21 cellular contexts compared by ENCODE assay signal in the genomic region with DNA sequence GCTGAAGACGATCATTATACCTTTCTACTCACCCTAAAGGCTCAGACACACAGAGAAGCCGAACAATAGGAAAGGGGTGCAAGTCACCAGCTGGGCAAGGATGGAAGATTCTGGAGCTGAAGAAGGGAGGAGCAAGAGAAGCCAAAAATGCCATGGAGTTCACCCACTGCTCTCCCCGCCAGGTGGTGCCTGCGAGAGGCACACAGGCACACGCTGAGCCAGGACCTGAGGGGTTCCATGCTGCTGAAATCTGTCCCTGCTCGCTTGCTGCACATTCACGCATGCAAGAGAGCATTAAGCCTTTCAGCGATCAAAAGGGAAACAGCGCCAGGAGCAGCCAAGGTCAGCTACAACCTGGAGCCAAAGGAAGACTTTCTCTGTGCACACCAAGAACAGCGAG.
DNase-seq lines count a peak whose midpoint lies in the region; ATAC-seq, FAIRE-seq and TF ChIP-seq lines count a peak whose summit lies in the region.
"Had no signal": no experiment of that assay in that cellular context is flagged by ENCODE, and none has a peak within 500 bp of the region (broad histone marks: within the 10 kb centered on the region; RNA-seq: fewer than 3 reads in every experiment).

No MANE protein-coding gene starts in this region.

- H2AK5ac ChIP-seq in H9 (ENCODE audit: insufficient read length, low read length): no peak overlapping the region
- H2AK5ac ChIP-seq in H1 (ENCODE audit: low read depth, low read length): no peak overlapping the region
- H2AK5ac ChIP-seq in mesendoderm (ENCODE audit: low read length): no peak overlapping the region

- H2BK120ac ChIP-seq in H9 (ENCODE audit: low read depth, low read length, poor library complexity, severe bottlenecking) (no peak overlapping the region), H1 (replicated peaks; ENCODE audit: low read depth, low read length) (no peak overlapping the region), mesendoderm (ENCODE audit: low read depth, low read length) (no peak overlapping the region)

- H3K79me2 ChIP-seq in H9 (ENCODE audit: insufficient read depth, low read length) (no peaks in the 10 kb centered on the region), H1 (ENCODE audit: control insufficient read depth in 1 of 2, insufficient read depth in 2 of 2, low read length in 2 of 2) (no peaks in the 10 kb centered on the region), mesendoderm (ENCODE audit: control insufficient read depth, insufficient read depth, low read length) (no peaks in the 10 kb centered on the region)

- H3K56ac ChIP-seq in H9 (ENCODE audit: insufficient read length, low read depth, low read length) (no peak overlapping the region), H1 (replicated peaks; ENCODE audit: insufficient read length, low read depth, low read length) (no peak overlapping the region), mesendoderm (ENCODE audit: low read length) (no peak overlapping the region)

- H3K4me3 ChIP-seq in H1 (ENCODE audit: extremely low read depth in 1 of 4, insufficient read depth in 2 of 4, low read depth in 3 of 4, low read length in 4 of 4): no peak overlapping the region
- no peak overlapping the region for H3K4me3 ChIP-seq in mesendoderm (ENCODE audit: low read length)
- H3K4me3 ChIP-seq: PC-9, SK-N-MC had no signal

- H3K27me3 Mint-ChIP-seq in H9 (ENCODE audit: low read depth): peaks cover 5% of the 10 kb centered on the region

- H3K14ac ChIP-seq in H9 (ENCODE audit: insufficient read depth, low read length) (no peak overlapping the region), H1 (ENCODE audit: insufficient read length) (no peak overlapping the region)

- no peak overlapping the region for H3K9ac ChIP-seq in H9 (ENCODE audit: extremely low read depth, insufficient read length, low read length)
- no peak overlapping the region for H3K9ac ChIP-seq in H1 (replicated peaks in 1 of 4; ENCODE audit: extremely low read depth in 1 of 4, low read depth in 3 of 4, low read length in 3 of 4)
- H3K9ac ChIP-seq in mesendoderm (ENCODE audit: low read length): no peak overlapping the region

- H3K23me2 ChIP-seq in H9 (ENCODE audit: insufficient read length, low read depth, low read length, poor library complexity, severe bottlenecking) (no peaks in the 10 kb centered on the region), H1 (ENCODE audit: low read depth, low read length) (no peaks in the 10 kb centered on the region)

- no peak overlapping the region for H4K8ac ChIP-seq in H9 (replicated peaks; ENCODE audit: insufficient read length, low read depth, low read length)
- peak overlapping the region; percentile 36; the same call in 1 of the 2 replicates for H4K8ac ChIP-seq in H1 (ENCODE audit: extremely low read depth, insufficient read depth, low read length)
- no peak overlapping the region for H4K8ac ChIP-seq in mesendoderm (ENCODE audit: low read depth, low read length)

- H2BK12ac ChIP-seq in H9 (ENCODE audit: insufficient read length, low read depth, low read length) (no peak overlapping the region), H1 (ENCODE audit: low read depth, low read length) (no peak overlapping the region)

- H3K23ac ChIP-seq in H9 (ENCODE audit: insufficient read length, low read depth, low read length) (no peak overlapping the region), H1 (ENCODE audit: insufficient read length) (no peak overlapping the region), mesendoderm (ENCODE audit: low read length) (no peak overlapping the region)

- H2BK15ac ChIP-seq in H9 (ENCODE audit: low read depth, low read length) (no peak overlapping the region), H1 (ENCODE audit: low read length) (no peak overlapping the region), mesendoderm (replicated peaks; ENCODE audit: low read depth) (no peak overlapping the region)

- no peak overlapping the region for H4K5ac ChIP-seq in H9 (ENCODE audit: insufficient read length, low read depth, low read length)
- no peak overlapping the region for H4K5ac ChIP-seq in H1 (ENCODE audit: insufficient read length, low read depth, low read length)
- no peak overlapping the region for H4K5ac ChIP-seq in mesendoderm (ENCODE audit: low read length)

- no peak overlapping the region for H3K18ac ChIP-seq in H9 (ENCODE audit: insufficient read length, low read depth, low read length)
- H3K18ac ChIP-seq in H1 (ENCODE audit: extremely low read depth, low read length): no peak overlapping the region
- no peak overlapping the region for H3K18ac ChIP-seq in mesendoderm (ENCODE audit: low read length)

- no peaks in the 10 kb centered on the region for H3K79me1 ChIP-seq in H9 (ENCODE audit: insufficient read depth, low read depth, low read length, poor library complexity, severe bottlenecking)
- no peaks in the 10 kb centered on the region for H3K79me1 ChIP-seq in H1 (ENCODE audit: low read depth, low read length)
- H3K79me1 ChIP-seq in mesendoderm (ENCODE audit: low read length): no peaks in the 10 kb centered on the region

- H3K9me3 Mint-ChIP-seq in H9: no peaks in the 10 kb centered on the region

- H3K4me1 Mint-ChIP-seq in H9: no peaks in the 10 kb centered on the region; a peak in 1 of 4 replicates
- H3K4me1 Mint-ChIP-seq: CD4-positive, alpha-beta memory T cell had no signal

- H3K27ac Mint-ChIP-seq in H9: peak overlapping the region in 1 of 3 experiments; percentile 85; a peak in 2 of 7 replicates
- H3K27ac Mint-ChIP-seq: CD4-positive, alpha-beta memory T cell had no signal

- no peak for TF ChIP-seq EP300 in H1 (IDR thresholded peaks at IDR 0.05; ENCODE audit: borderline replicate concordance in 1 of 2, low read depth in 2 of 2, low read length in 2 of 2)

- no peaks in the 10 kb centered on the region for H3K36me3 ChIP-seq in H1 (ENCODE audit: control insufficient read depth in 2 of 4, insufficient read depth in 4 of 4, low read length in 3 of 4)
- H3K36me3 ChIP-seq in mesendoderm (ENCODE audit: control insufficient read depth, insufficient read depth, low read length): no peaks in the 10 kb centered on the region

- H2BK5ac ChIP-seq in H9 (ENCODE audit: insufficient read length, low read length) (no peak overlapping the region), H1 (ENCODE audit: low read depth, low read length) (peak overlapping the region; percentile 44), mesendoderm (ENCODE audit: low read length) (no peak overlapping the region)

- CTCF ChIA-PET in H1 (lab: Charles Lee; ENCODE audit: partially characterized antibody): interaction anchor here (0.7 to 2.3 kb wide), 4 partner anchors 14 to 58 kb away, joined by 3 to 11 read pairs (median 4); no protein-coding TSS in a partner anchor

- H4K91ac ChIP-seq in H9 (ENCODE audit: insufficient read length, low read depth, low read length) (no peak overlapping the region), H1 (replicated peaks; ENCODE audit: insufficient read length, low read length) (no peak overlapping the region)

- H2AFZ ChIP-seq in H9 (ENCODE audit: low read length): no peak overlapping the region
- H2AFZ ChIP-seq in H1 (ENCODE audit: low read length): no peak overlapping the region
- H2AFZ ChIP-seq: PC-9 had no signal

- H3K9me3 ChIP-seq in H9 (ENCODE audit: control insufficient read depth, low read depth, low read length) (no peaks in the 10 kb centered on the region), H1 (ENCODE audit: insufficient read depth in 2 of 2, low read depth in 1 of 2, low read length in 1 of 2) (no peaks in the 10 kb centered on the region)
- H3K9me3 ChIP-seq: Caco-2 had no signal

- H3K4me2 ChIP-seq in H9 (ENCODE audit: insufficient read depth, insufficient read length, low read length) (no peak overlapping the region), H1 (ENCODE audit: insufficient read depth in 1 of 2, low read depth in 2 of 2, low read length in 2 of 2) (no peak overlapping the region), mesendoderm (ENCODE audit: low read length) (no peak overlapping the region)
- H3K4me2 ChIP-seq: PC-9 had no signal

- POLR2A ChIA-PET in H1 (lab: Charles Lee; ENCODE audit: partially characterized antibody): no interaction called here

- no peak overlapping the region for H3K4me3 Mint-ChIP-seq in H9
- H3K4me3 Mint-ChIP-seq: CD4-positive, alpha-beta memory T cell had no signal

- no peak overlapping the region for H3T11ph ChIP-seq in H9 (ENCODE audit: low read length)

- H3K27me3 ChIP-seq in H9 (ENCODE audit: insufficient read depth, low read length): no peaks in the 10 kb centered on the region
- H3K27me3 ChIP-seq in H1 (replicated peaks in 1 of 4; ENCODE audit: control insufficient read depth in 3 of 4, extremely low read depth in 1 of 4, insufficient read depth in 3 of 4, low read length in 3 of 4): no peaks in the 10 kb centered on the region; a peak in 1 of 7 replicates
- H3K27me3 ChIP-seq in mesendoderm (ENCODE audit: insufficient read depth, low read length, poor library complexity): no peaks in the 10 kb centered on the region

- WGBS in H9 (ENCODE audit: extremely low coverage, insufficient read length, low lambda C conversion rate): no CpG with 5 or more reads among the region's 10 CpGs
- 86% methylated on average over 10 of the region's 10 CpGs; no CpG with 5 or more reads in 1 of the 2 experiments for WGBS in H1 (ENCODE audit: extremely low coverage in 1 of 2, insufficient coverage in 1 of 2, insufficient read length in 1 of 2, insufficient replicate concordance in 2 of 2, low coverage in 1 of 2, low lambda C conversion rate in 2 of 2, missing lambda C conversion rate in 1 of 2), 2 experiments
- no CpG with 5 or more reads among the region's 10 CpGs for WGBS in mesendoderm (ENCODE audit: extremely low coverage, insufficient coverage, low lambda C conversion rate)

- H2BK20ac ChIP-seq in H9 (ENCODE audit: low read depth, low read length, poor library complexity, severe bottlenecking) (no peak overlapping the region), H1 (ENCODE audit: low read length) (no peak overlapping the region)

- no peak overlapping the region for H3K4ac ChIP-seq in H9 (ENCODE audit: low read depth, low read length)
- no peak overlapping the region for H3K4ac ChIP-seq in H1 (replicated peaks; ENCODE audit: insufficient read length, low read depth, low read length)
- H3K4ac ChIP-seq in mesendoderm (ENCODE audit: low read depth, low read length): no peak overlapping the region

- peak; percentile 29 to 44; a peak in 3 of 4 replicates for TF ChIP-seq RAD21 in H1 (IDR thresholded peaks at IDR 0.05 in 1 of 2, conservative IDR thresholded peaks at IDR 0.05 in 1 of 2; ENCODE audit: low read depth in 2 of 2, low read length in 2 of 2)

- no peak overlapping the region for H3K27ac ChIP-seq in H9 (ENCODE audit: insufficient read length, low read depth, low read length)
- H3K27ac ChIP-seq in H1 (ENCODE audit: low read depth, low read length): no peak overlapping the region
- no peak overlapping the region for H3K27ac ChIP-seq in mesendoderm (ENCODE audit: low read depth, low read length)
- no peak overlapping the region for H3K27ac ChIP-seq in caudate nucleus (ENCODE audit: low read depth, low read length)
- H3K27ac ChIP-seq: PC-9, RWPE1, SK-N-MC had no signal

- H3K36me3 Mint-ChIP-seq in H9 (ENCODE audit: insufficient read depth in 1 of 3, low read depth in 3 of 3): no peaks in the 10 kb centered on the region; a peak in 1 of 7 replicates
- H3K36me3 Mint-ChIP-seq: CD4-positive, alpha-beta memory T cell had no signal

- peak; percentile 27 for DNase-seq in Daoy (ENCODE audit: low read depth)
- peak; percentile 59 for DNase-seq in H9
- DNase-seq in H1 (ENCODE audit: low read depth in 1 of 2, low spot score in 2 of 2): no peak
- DNase-seq in mesendoderm: peak; percentile 20
- no peak for DNase-seq in left lobe of liver (ENCODE audit: low spot score)
- no peak for DNase-seq in caudate nucleus (lab: John Stamatoyannopoulos, UW)
- no peak for DNase-seq in hepatic stellate cell (ENCODE audit: low spot score)
- DNase-seq: Caco-2; CD4-positive, alpha-beta memory T cell; DMS 273 treated with DMSO at 0.1 percent for 48 hours; KG1; NCI-H1092 treated with DMSO at 0.1 percent for 48 hours; NCI-H1694; NCI-H2081; NCI-H69; PC-9; SHP77 treated with DMSO at 0.1 percent for 48 hours; SW 1271 had no signal

- H4K20me1 ChIP-seq in H9 (ENCODE audit: control insufficient read depth, insufficient read depth, insufficient read length) (no peaks in the 10 kb centered on the region), H1 (replicated peaks in 1 of 2; ENCODE audit: control insufficient read depth in 1 of 2, insufficient read depth in 2 of 2, low read length in 2 of 2) (no peaks in the 10 kb centered on the region)

- no peaks in the 10 kb centered on the region for H3K4me1 ChIP-seq in H9 (ENCODE audit: insufficient read depth, low read length)
- H3K4me1 ChIP-seq in H1 (replicated peaks in 1 of 4; ENCODE audit: control insufficient read depth in 3 of 4, insufficient read depth in 4 of 4, low read length in 3 of 4): no peaks in the 10 kb centered on the region
- H3K4me1 ChIP-seq in mesendoderm (ENCODE audit: control insufficient read depth, low read depth, low read length): no peaks in the 10 kb centered on the region
- H3K4me1 ChIP-seq: Caco-2 had no signal

- no peak for FAIRE-seq in H1 (lab: Jason Lieb, UNC)

- ATAC-seq in left lobe of liver: no peak
- ATAC-seq: HCT116 had no signal

- TF ChIP-seq CTCF in H9 (conservative IDR thresholded peaks at IDR 0.05) (peak; percentile 53; the same call in 2 of the 3 replicates), H1 (IDR thresholded peaks at IDR 0.05; ENCODE audit: control extremely low read depth in 1 of 3, insufficient read depth in 1 of 3, low read depth in 1 of 3, low read length in 3 of 3) (peak; percentile 30 to 49 (median 41); a peak in 3 of 4 replicates)

- no peak for TF ChIP-seq POLR2A in H1 (IDR thresholded peaks at IDR 0.05; ENCODE audit: control extremely low read depth in 1 of 2, low read depth in 2 of 2, low read length in 2 of 2)

Comparison
In these comparisons a context has a peak if more than half of its experiments do, and no peak if none do; other contexts are left out.
1. DNase-seq: peak in Daoy (single experiment), H9 (single experiment) and mesendoderm (single experiment); none in H1 (0 of 2), left lobe of liver (single experiment), caudate nucleus (0 of 61) and hepatic stellate cell (single experiment).